Comparison of ENCODE assay signal across 19 cellular contexts in the genomic region with DNA sequence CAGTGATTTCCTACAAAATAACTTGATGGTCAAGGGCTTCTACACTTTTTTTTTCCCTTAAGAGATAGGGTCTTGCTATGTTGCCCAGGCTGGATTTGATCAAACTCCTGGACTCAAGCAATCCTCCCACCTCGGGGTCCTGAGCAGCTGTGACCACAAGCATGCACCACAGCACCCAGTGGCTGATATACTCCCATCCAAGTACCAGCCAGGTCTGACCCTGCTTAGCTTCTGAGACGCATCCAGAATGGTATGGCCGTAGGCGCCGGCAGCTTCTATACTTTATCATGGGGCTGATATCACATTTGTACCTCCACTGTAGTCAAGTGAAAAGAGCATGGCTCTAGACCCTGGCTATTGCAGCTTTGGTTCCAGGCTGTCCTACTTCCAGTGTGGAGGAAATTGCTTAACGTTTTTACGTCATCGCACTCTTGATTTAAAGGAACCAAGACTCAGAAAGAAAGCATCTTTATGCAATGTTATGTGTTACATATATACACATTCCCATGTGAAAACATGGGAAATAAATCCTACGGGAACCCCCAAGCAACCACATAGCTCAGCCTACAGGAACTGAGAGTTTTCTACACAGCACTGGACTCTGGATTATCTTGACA. TPM values are rescaled to one million over a fixed set of nuclear protein-coding genes. Genes with fewer than 3 reads are reported as not detected.
"Had no signal": no experiment of that assay in that cellular context is flagged by ENCODE, and none has a peak within 500 bp of the region (broad histone marks: within the 10 kb centered on the region; RNA-seq: fewer than 3 reads in every experiment).

No MANE protein-coding gene starts in this region.

- DNase-seq: activated CD4-positive, alpha-beta memory T cell treated with anti-CD3 and anti-CD28 coated beads for 36 hours; activated CD4-positive, alpha-beta T cell treated with anti-CD3 and anti-CD28 coated beads for 1 hour; activated CD8-positive, alpha-beta memory T cell treated with anti-CD3 and anti-CD28 coated beads, Interleukin-2, amount 10 ng/mL, durations not matched to agents 7 days and 5 days; activated effector memory CD4-positive, alpha-beta T cell treated with Interleukin-2 at 50 U/mL for 16 hours; activated naive CD4-positive, alpha-beta T cell treated with anti-CD3 and anti-CD28 coated beads, Interleukin-2, amount 50 U/mL, for 16 hours; activated T-cell treated with anti-CD3 and anti-CD28 coated beads, Interleukin-2, amount 50 U/mL, for 24 hours; central memory CD4-positive, alpha-beta T cell; effector CD4-positive, alpha-beta T cell; heart right ventricle; left cardiac atrium; mucosa of descending colon; naive thymus-derived CD8-positive, alpha-beta T cell; posterior cingulate gyrus; stimulated activated CD4-positive, alpha-beta T cell treated with anti-CD3 and anti-CD28 coated beads, Interleukin-15, amount 100 ng/mL, for 24 hours; stimulated activated CD4-positive, alpha-beta T cell treated with anti-CD3 and anti-CD28 coated beads, Interleukin-4, amount 100 ng/mL, for 24 hours; stimulated activated naive CD4-positive, alpha-beta T cell; T-cell; T1000 had no signal

- ATAC-seq: activated CD8-positive, alpha-beta memory T cell treated with anti-CD3 and anti-CD28 coated beads, Interleukin-2, amount 10 ng/mL, durations not matched to agents 7 days and 5 days; heart right ventricle; left cardiac atrium; mucosa of descending colon; naive thymus-derived CD8-positive, alpha-beta T cell; T-cell had no signal

RNA-seq across cellular contexts. Expression of gene PDPN, which starts 39.5 kb away (rescaled TPM):
- total RNA-seq: activated CD4-positive, alpha-beta memory T cell treated with anti-CD3 and anti-CD28 coated beads for 36 hours; activated CD8-positive, alpha-beta memory T cell treated with anti-CD3 and anti-CD28 coated beads, Interleukin-2, amount 10 ng/mL, durations not matched to agents 7 days and 5 days; endothelial cell of umbilical vein; naive thymus-derived CD8-positive, alpha-beta T cell had no signal
